In the genomic region with DNA sequence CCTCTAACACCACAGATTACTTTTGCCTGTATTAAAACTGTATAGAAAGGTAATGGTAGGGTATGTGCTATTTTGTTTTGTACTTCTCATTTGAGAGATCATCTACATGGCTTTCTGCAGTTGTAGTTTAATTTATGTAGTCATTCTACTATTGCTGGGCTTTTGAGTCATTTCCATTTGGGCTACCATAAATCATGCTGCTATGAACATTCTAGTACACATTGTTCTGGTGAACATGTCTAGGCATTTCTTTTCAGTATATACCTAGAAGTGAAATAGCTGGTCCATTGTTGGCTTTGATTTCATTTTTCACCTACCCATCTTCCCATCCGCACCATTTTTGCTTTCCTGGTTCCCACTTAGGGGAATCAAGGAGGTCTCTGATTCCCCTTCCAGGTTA, we compare ENCODE assay signal across 26 cellular contexts. TPM values are rescaled to one million over a fixed set of nuclear protein-coding genes. Genes with fewer than 3 reads are reported as not detected.
DNase-seq lines count a peak whose midpoint lies in the region; ATAC-seq, FAIRE-seq and TF ChIP-seq lines count a peak whose summit lies in the region.
"Had no signal": no experiment of that assay in that cellular context is flagged by ENCODE, and none has a peak within 500 bp of the region (broad histone marks: within the 10 kb centered on the region; RNA-seq: fewer than 3 reads in every experiment).

No MANE protein-coding gene starts in this region.

- 0% methylated on average over 1 of the region's 1 CpG for WGBS in K562 (ENCODE audit: insufficient coverage, low coverage, missing lambda C conversion rate)
- WGBS in upper lobe of left lung, 2 donors = 96 to 100% methylated on average over 1 of the region's 1 CpG

- H3K4me1 ChIP-seq in K562 (replicated peaks in 1 of 2; ENCODE audit: control insufficient read depth in 2 of 2, insufficient read depth in 2 of 2, low read length in 2 of 2) (no peaks in the 10 kb centered on the region), upper lobe of left lung (no peaks in the 10 kb centered on the region)

- H3K36me3 ChIP-seq in K562 (ENCODE audit: control insufficient read depth, insufficient read depth, low read length) = no peaks in the 10 kb centered on the region
- no peaks in the 10 kb centered on the region for H3K36me3 ChIP-seq in upper lobe of left lung
- H3K36me3 ChIP-seq: MG63 had no signal

- H3K4me2 ChIP-seq in K562 (ENCODE audit: insufficient read depth, low read length) = no peak overlapping the region
- H3K4me2 ChIP-seq: GM23338 had no signal

- POLR2A ChIA-PET in K562 (lab: Yijun Ruan, JAX) = interaction anchor here (0.6 to 1.3 kb wide), 3 partner anchors 10 to 1489 kb away, joined by 3 read pairs; a partner anchor contains a TSS

- CTCF ChIA-PET in K562 (lab: Yijun Ruan, JAX; ENCODE audit: low intra/inter-chr PET ratio) = no interaction called here

- intact Hi-C loops in K562 (cut with micrococcal nuclease) = no loop called here

- no peak for TF ChIP-seq POLR2A in K562 (conservative IDR thresholded peaks at IDR 0.05)
- no peak for TF ChIP-seq POLR2A in upper lobe of left lung (IDR thresholded peaks at IDR 0.05)

- TF ChIP-seq CTCF in K562 (IDR thresholded peaks at IDR 0.05 in 2 of 3, conservative IDR thresholded peaks at IDR 0.05 in 1 of 3; ENCODE audit: insufficient read depth in 2 of 3, low read depth in 1 of 3, low read length in 3 of 3) (no peak), upper lobe of left lung (IDR thresholded peaks at IDR 0.05) (no peak)

- H3K27me3 Mint-ChIP-seq in activated naive CD8-positive, alpha-beta T cell treated with anti-CD3 and anti-CD28 coated beads for 36 hours = no peaks in the 10 kb centered on the region

- no peak overlapping the region for H3K27ac Mint-ChIP-seq in activated naive CD8-positive, alpha-beta T cell treated with anti-CD3 and anti-CD28 coated beads for 36 hours
- H3K27ac Mint-ChIP-seq: CD4-positive, CD25-positive, alpha-beta regulatory T cell; GM23338; H9 had no signal

- H3K9me1 ChIP-seq in K562 (ENCODE audit: control insufficient read depth, insufficient read depth, low read length) = no peaks in the 10 kb centered on the region

- no peak overlapping the region for H3K27ac ChIP-seq in K562 (ENCODE audit: extremely low read depth, low read depth, low read length)
- H3K27ac ChIP-seq in epithelial cell of prostate = peak overlapping the region; percentile 61
- no peak overlapping the region for H3K27ac ChIP-seq in upper lobe of left lung
- H3K27ac ChIP-seq: SK-N-MC had no signal

- no peak for ATAC-seq in K562
- ATAC-seq in upper lobe of left lung (ENCODE audit: low FRiP score in 2 of 2) = no peak
- no peak for ATAC-seq in GM21367 (IDR thresholded peaks at IDR 0.05; ENCODE audit: unreplicated experiment)
- ATAC-seq: GM23338, HepG2 had no signal

- H3K9me3 Mint-ChIP-seq in activated naive CD8-positive, alpha-beta T cell treated with anti-CD3 and anti-CD28 coated beads for 36 hours = no peaks in the 10 kb centered on the region
- H3K9me3 Mint-ChIP-seq: CD4-positive, CD25-positive, alpha-beta regulatory T cell; H9 had no signal

- no peak overlapping the region for H3K9ac ChIP-seq in K562 (ENCODE audit: insufficient read depth in 1 of 2, low read depth in 2 of 2, low read length in 2 of 2)

- no peaks in the 10 kb centered on the region for H3K4me1 Mint-ChIP-seq in activated naive CD8-positive, alpha-beta T cell treated with anti-CD3 and anti-CD28 coated beads for 36 hours
- H3K4me1 Mint-ChIP-seq: CD4-positive, CD25-positive, alpha-beta regulatory T cell; GM23338; H9 had no signal

- H2AFZ ChIP-seq in K562 (ENCODE audit: low read depth, low read length) = no peak overlapping the region
- H2AFZ ChIP-seq: GM23338 had no signal

- H3K27me3 ChIP-seq in K562 (ENCODE audit: control insufficient read depth in 2 of 2, insufficient read depth in 2 of 2, low read length in 2 of 2) (peaks cover 9 to 46% of the 10 kb centered on the region in 2 experiments), upper lobe of left lung (no peaks in the 10 kb centered on the region)
- H3K27me3 ChIP-seq: MG63 had no signal

- no peak overlapping the region for H3K4me3 Mint-ChIP-seq in activated naive CD8-positive, alpha-beta T cell treated with anti-CD3 and anti-CD28 coated beads for 36 hours
- H3K4me3 Mint-ChIP-seq: CD4-positive, CD25-positive, alpha-beta regulatory T cell; GM23338; H9 had no signal

- no peaks in the 10 kb centered on the region for H3K36me3 Mint-ChIP-seq in activated naive CD8-positive, alpha-beta T cell treated with anti-CD3 and anti-CD28 coated beads for 36 hours
- H3K36me3 Mint-ChIP-seq: CD4-positive, CD25-positive, alpha-beta regulatory T cell had no signal

- 0 out of 2 replicates have a peak, but pooled peaks cover 11% of the 10 kb centered on the region for H4K20me1 ChIP-seq in K562 (replicated peaks; ENCODE audit: control insufficient read depth, insufficient read depth, low read length)

- TF ChIP-seq RAD21 in K562 (CRISPR knock-in tag; conservative IDR thresholded peaks at IDR 0.05 in 1 of 2, IDR thresholded peaks at IDR 0.05 in 1 of 2) = no peak

- no peak for FAIRE-seq in K562 (lab: Jason Lieb, UNC)
- FAIRE-seq: GM12892, HepG2 had no signal

- H3K79me2 ChIP-seq in K562 (ENCODE audit: control insufficient read depth, insufficient read depth, low read length) = no peaks in the 10 kb centered on the region

- DNase-seq in LHCN-M2 (ENCODE audit: low read depth) (peak; percentile 60), K562 (ENCODE audit: extremely low read depth in 1 of 4, low spot score in 3 of 4) (no peak), epithelial cell of prostate (ENCODE audit: low read depth, low spot score) (peak; percentile 60), renal cortical epithelial cell (ENCODE audit: low read depth) (peak; percentile 28), T-helper 9 cell (no peak), upper lobe of left lung (no peak)
- no peak for DNase-seq in activated naive CD8-positive, alpha-beta T cell treated with anti-CD3 and anti-CD28 coated beads for 36 hours
- DNase-seq: CD4-positive, CD25-positive, alpha-beta regulatory T cell; DMS153; DND-41; H9; Kasumi-1; MG63; NCI-H1417 treated with DMSO at 0.1 percent for 48 hours; NCI-H1694 treated with DMSO at 0.1 percent for 48 hours; NCI-H2081; NCI-H2171; NCI-H226; NCI-H69; SIG-M5 had no signal

- TF ChIP-seq EP300 in K562 (IDR thresholded peaks at IDR 0.05; ENCODE audit: low read length) (no peak), upper lobe of left lung (IDR thresholded peaks at IDR 0.05) (no peak)

- in situ Hi-C loops in K562 (cut with MboI) = no loop called here

- H3K4me3 ChIP-seq in K562 = no peak overlapping the region
- H3K4me3 ChIP-seq in upper lobe of left lung = no peak overlapping the region
- H3K4me3 ChIP-seq: GM23338, MG63, SK-N-MC had no signal

- H3K9me3 ChIP-seq in K562 (replicated peaks; ENCODE audit: control insufficient read depth, insufficient read depth, low read depth, low read length) = no peaks in the 10 kb centered on the region
- no peaks in the 10 kb centered on the region for H3K9me3 ChIP-seq in upper lobe of left lung
- H3K9me3 ChIP-seq: MG63 had no signal

- BruUV-seq in K562 (replicated peaks; lab: Mats Ljungman, UMichigan) = no TSS peak

TF ChIP-seq in K562, 482 proteins besides CTCF, POLR2A, EP300 and RAD21 (continues in another document):
- TF ChIP-seq MEIS2 (IDR thresholded peaks at IDR 0.05; ENCODE audit: partially characterized antibody) (peak; percentile 7), RBM25 (IDR thresholded peaks at IDR 0.05; ENCODE audit: low read depth, low read length, severe bottlenecking) (no peak), FOXP1 (CRISPR knock-in tag; IDR thresholded peaks at IDR 0.05) (no peak), HDAC1 (IDR thresholded peaks at IDR 0.05) (no peak), ZNF217 (CRISPR knock-in tag; IDR thresholded peaks at IDR 0.05) (no peak), ZNF75A (CRISPR knock-in tag; IDR thresholded peaks at IDR 0.05) (no peak)

RNA-seq across cellular contexts. Expression of a gene that starts 18.7 kb away (rescaled TPM):
- total RNA-seq in LHCN-M2 (2014; rRNA removed) = not detected in 2 replicates
- polyA plus RNA-seq in LHCN-M2 (2012) = not detected
- not detected in 2 replicates for total RNA-seq in K562 (2011; cell fraction: chromatin; rRNA removed; ENCODE audit: low replicate concordance)
- not detected in 2 replicates for total RNA-seq in K562 (2011; cell fraction: nucleolus; rRNA removed)
- not detected in 2 replicates for total RNA-seq in K562 (2011; cell fraction: nucleoplasm; rRNA removed)
- not detected in 2 replicates for total RNA-seq in K562 (2014; rRNA removed)
- total RNA-seq in K562 (2014; rRNA removed; fragmentation: Illumina TruSeq; extraction: Trizol) = not detected in 2 replicates
- not detected in 2 replicates for total RNA-seq in K562 (2015; rRNA removed; fragmentation: Illumina TruSeq; extraction: Trizol)
- total RNA-seq in K562 (2021) = not detected in 2 replicates
- polyA plus RNA-seq in K562 (2011; rRNA removed) = not detected in 2 replicates
- not detected in 2 replicates for polyA plus RNA-seq in K562 (2011; cell fraction: cytosol; rRNA removed)
- polyA plus RNA-seq in K562 (2011; cell fraction: nucleus; rRNA removed) = not detected in 2 replicates
- not detected in 2 replicates for polyA plus RNA-seq in K562 (2012)
- not detected in 2 replicates for polyA plus RNA-seq in K562 (2014; fragmentation: Illumina TruSeq; extraction: Trizol)
- not detected for polyA plus RNA-seq in K562 (2014; fragmentation: Nextera tagmentation; extraction: Ambion mirVana)
- polyA plus RNA-seq in K562 (2014; rRNA removed) = not detected in 2 replicates
- not detected in 2 replicates for polyA minus RNA-seq in K562 (2011; rRNA and poly(A)+ RNA removed)
- not detected in 2 replicates for polyA minus RNA-seq in K562 (2011; cell fraction: cytosol; rRNA and poly(A)+ RNA removed)
- polyA minus RNA-seq in K562 (2011; cell fraction: nucleus; rRNA and poly(A)+ RNA removed) = not detected in 2 replicates
- total RNA-seq in renal cortical epithelial cell = 19.4 and 39.9 TPM in 2 replicates
- 1 to 10 TPM in 1 of 6 donors, under 1 TPM in 2, not detected in 3; 0.49 to 4.0 (median 0.77) TPM for total RNA-seq in upper lobe of left lung
- not detected for total RNA-seq in activated naive CD8-positive, alpha-beta T cell treated with anti-CD3 and anti-CD28 coated beads for 36 hours
- total RNA-seq: GM23338, HepG2, HT1080 had no signal
- polyA plus RNA-seq: CD4-positive, CD25-positive, alpha-beta regulatory T cell; GM23338; HepG2 had no signal

Comparison
In these comparisons a context has a peak if more than half of its experiments do, and no peak if none do; other contexts are left out.
1. DNase-seq: peak in LHCN-M2 (single experiment), epithelial cell of prostate (single experiment) and renal cortical epithelial cell (single experiment); none in K562 (0 of 4), T-helper 9 cell (single experiment), upper lobe of left lung (0 of 2) and activated naive CD8-positive, alpha-beta T cell treated with anti-CD3 and anti-CD28 coated beads for 36 hours (single experiment).